10 cellular contexts compared by ENCODE assay signal in genomic region chr7:129089521-129090212, GRCh38. TPM values are rescaled to one million over a fixed set of nuclear protein-coding genes. Genes with fewer than 3 reads are reported as not detected.
A peak's percentile ranks its signal among the peaks of the same experiment; 100 is the strongest.
DNase-seq lines count a peak whose midpoint lies in the region; ATAC-seq and TF ChIP-seq lines count a peak whose summit lies in the region.
"Had no signal": no experiment of that assay in that cellular context is flagged by ENCODE, and none has a peak within 500 bp of the region (broad histone marks: within the 10 kb centered on the region; RNA-seq: fewer than 3 reads in every experiment).

No MANE protein-coding gene starts in this region.

- H3K27ac Mint-ChIP-seq in activated naive CD8-positive, alpha-beta T cell treated with anti-CD3 and anti-CD28 coated beads, Interleukin-2, amount 50 U/mL, for 24 hours, result no peak overlapping the region

- no peaks in the 10 kb centered on the region for H3K36me3 Mint-ChIP-seq in activated naive CD8-positive, alpha-beta T cell treated with anti-CD3 and anti-CD28 coated beads, Interleukin-2, amount 50 U/mL, for 24 hours (ENCODE audit: low read depth)

- peak; percentile 71 for ATAC-seq in GM21381 (IDR thresholded peaks at IDR 0.05; ENCODE audit: unreplicated experiment)
- ATAC-seq in HG03432 (IDR thresholded peaks at IDR 0.05; ENCODE audit: unreplicated experiment), result peak; percentile 92
- ATAC-seq in activated naive CD8-positive, alpha-beta T cell treated with anti-CD3 and anti-CD28 coated beads, Interleukin-2, amount 50 U/mL, for 24 hours, result peak; percentile 50
- no peak for ATAC-seq in left ventricle myocardium superior

- DNase-seq in GM12864 (ENCODE audit: low read depth) (peak; percentile 59), smooth muscle cell (lab: John Stamatoyannopoulos, UW; ENCODE audit: unreplicated experiment) (no peak), left ventricle myocardium superior (no peak), SW 1271 (lab: John Stamatoyannopoulos, UW) (no peak), epidermal melanocyte (ENCODE audit: insufficient read length, low spot score) (no peak)
- no peak for DNase-seq in activated naive CD8-positive, alpha-beta T cell treated with anti-CD3 and anti-CD28 coated beads, Interleukin-2, amount 50 U/mL, for 24 hours
- DNase-seq: activated effector memory CD4-positive, alpha-beta T cell treated with Interleukin-2 at 50 U/mL for 16 hours; NCI-H526 treated with DMSO at 0.1 percent for 48 hours had no signal

- H3K4me2 ChIP-seq in smooth muscle cell, result no peak overlapping the region

- H3K9me3 ChIP-seq in smooth muscle cell (replicated peaks; ENCODE audit: low read depth), result no peaks in the 10 kb centered on the region

- no peaks in the 10 kb centered on the region for H3K9me3 Mint-ChIP-seq in activated naive CD8-positive, alpha-beta T cell treated with anti-CD3 and anti-CD28 coated beads, Interleukin-2, amount 50 U/mL, for 24 hours

- H3K4me3 ChIP-seq in GM12864 (ENCODE audit: low read depth, low read length) (no peak overlapping the region), smooth muscle cell (no peak overlapping the region)

- H3K79me2 ChIP-seq in smooth muscle cell (ENCODE audit: low read depth), result no peaks in the 10 kb centered on the region

- H3K27ac ChIP-seq in smooth muscle cell (ENCODE audit: low read depth), result no peak overlapping the region

- no peak overlapping the region for H3K9ac ChIP-seq in smooth muscle cell (ENCODE audit: low read depth)

- H3K4me1 ChIP-seq in smooth muscle cell (ENCODE audit: low read depth), result no peaks in the 10 kb centered on the region

- no peak overlapping the region for H2AFZ ChIP-seq in smooth muscle cell (ENCODE audit: low read depth)

- H3K4me3 Mint-ChIP-seq in activated naive CD8-positive, alpha-beta T cell treated with anti-CD3 and anti-CD28 coated beads, Interleukin-2, amount 50 U/mL, for 24 hours, result no peak overlapping the region

- H3K27me3 ChIP-seq in smooth muscle cell (ENCODE audit: low read depth), result no peaks in the 10 kb centered on the region

- H3K27me3 Mint-ChIP-seq in activated naive CD8-positive, alpha-beta T cell treated with anti-CD3 and anti-CD28 coated beads, Interleukin-2, amount 50 U/mL, for 24 hours, result peaks cover 2% of the 10 kb centered on the region

- no peaks in the 10 kb centered on the region for H3K36me3 ChIP-seq in smooth muscle cell (ENCODE audit: low read depth)

- intact Hi-C loops in left ventricle myocardium superior (cut with micrococcal nuclease), result no loop called here

- H3K4me1 Mint-ChIP-seq in activated naive CD8-positive, alpha-beta T cell treated with anti-CD3 and anti-CD28 coated beads, Interleukin-2, amount 50 U/mL, for 24 hours, result peaks cover 9% of the 10 kb centered on the region

- no peaks in the 10 kb centered on the region for H4K20me1 ChIP-seq in smooth muscle cell (ENCODE audit: low read depth)

- no peak for TF ChIP-seq CTCF in GM12864 (IDR thresholded peaks at IDR 0.05; ENCODE audit: low read depth, low read length, missing control alignments)
- no peak for TF ChIP-seq CTCF in smooth muscle cell (IDR thresholded peaks at IDR 0.05; ENCODE audit: borderline replicate concordance, insufficient read depth, poor library complexity, severe bottlenecking)

- 45% methylated on average over 4 of the region's 4 CpGs for WGBS in smooth muscle cell (ENCODE audit: low lambda C conversion rate)

- H3F3A ChIP-seq in smooth muscle cell (ENCODE audit: low read depth), result no peaks in the 10 kb centered on the region

RNA-seq across cellular contexts. Expression of gene TNPO3, which starts 34.8 kb away (rescaled TPM):
- total RNA-seq in smooth muscle cell (41.3 and 45.0 TPM in 2 replicates), left ventricle myocardium superior (38.0 TPM)
- polyA plus RNA-seq in smooth muscle cell, result 28.4 and 28.6 TPM in 2 replicates

RNA-seq across cellular contexts. Expression of gene TSPAN33, which starts 54.8 kb away (rescaled TPM):
- total RNA-seq in smooth muscle cell (2.0 and 2.8 TPM in 2 replicates), left ventricle myocardium superior (15.1 TPM)
- polyA plus RNA-seq in smooth muscle cell, result 1.6 and 2.4 TPM in 2 replicates
